In the genomic region with DNA sequence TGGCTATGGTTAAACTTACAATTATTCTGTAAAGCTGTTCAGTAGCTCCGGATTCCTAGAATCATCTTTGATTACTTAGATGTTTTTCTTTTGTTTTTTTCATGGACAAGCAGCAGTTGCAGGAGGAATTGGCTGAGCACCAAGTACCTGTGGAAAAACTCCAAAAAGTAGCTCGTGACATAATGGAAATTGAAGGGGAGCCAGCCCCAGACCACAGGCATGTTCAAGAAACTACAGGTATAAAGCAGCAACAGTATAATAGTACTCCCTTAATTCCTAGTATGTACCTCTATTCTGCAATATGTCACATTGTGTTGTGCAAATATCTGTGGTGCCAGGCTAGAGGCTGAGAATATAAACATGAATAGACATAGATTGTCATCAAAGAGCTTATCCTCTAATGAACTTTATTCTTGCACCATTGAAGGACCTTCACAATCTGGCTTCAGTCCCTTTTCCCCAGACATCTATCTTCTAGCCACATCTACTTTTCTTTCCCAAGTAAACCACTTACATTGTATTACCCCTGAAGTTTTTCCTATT, we compare ENCODE assay signal across 21 cellular contexts.
A peak's percentile ranks its signal among the peaks of the same experiment; 100 is the strongest.
DNase-seq lines count a peak whose midpoint lies in the region; ATAC-seq and TF ChIP-seq lines count a peak whose summit lies in the region.
"Had no signal": no experiment of that assay in that cellular context is flagged by ENCODE, and none has a peak within 500 bp of the region (broad histone marks: within the 10 kb centered on the region; RNA-seq: fewer than 3 reads in every experiment).

No MANE protein-coding gene starts in this region.

- H3K9me3 ChIP-seq in body of pancreas (no peaks in the 10 kb centered on the region), left lung (no peaks in the 10 kb centered on the region)
- H3K9me3 ChIP-seq: SK-N-SH, tibial nerve had no signal

- no peaks in the 10 kb centered on the region for H3K9me3 Mint-ChIP-seq in natural killer cell
- no peaks in the 10 kb centered on the region for H3K9me3 Mint-ChIP-seq in natural killer cell treated with Interleukin-12 subunit alpha and Interleukin-12 subunit beta and Interleukin-15 and Interleukin-18, amount 100 ng/mL, for 72 hours
- H3K9me3 Mint-ChIP-seq: activated T-cell treated with anti-CD3 and anti-CD28 coated beads, Interleukin-2, amount 50 U/mL, for 4 hours; stimulated activated memory B cell treated with anti-CD40 and anti-IgM and Interleukin-4, amounts not matched to agents 10 μg/mL and 1 μg/mL and 100 μg/mL, for 72 hours had no signal

- H3K4me3 ChIP-seq in body of pancreas (no peak overlapping the region), left lung (no peak overlapping the region)
- H3K4me3 ChIP-seq: hepatocyte, lung, tibial nerve had no signal

- peaks cover 0 to 25% of the 10 kb centered on the region in 2 donors for H3K36me3 ChIP-seq in body of pancreas (replicated peaks in 1 of 2; ENCODE audit: insufficient read depth in 1 of 2, low read depth in 2 of 2)
- H3K36me3 ChIP-seq in left lung = peaks cover 6 to 100% of the 10 kb centered on the region in 2 donors

- TF ChIP-seq CTCF in natural killer cell (IDR thresholded peaks at IDR 0.05) (no peak), body of pancreas (IDR thresholded peaks at IDR 0.05) (no peak), left lung (IDR thresholded peaks at IDR 0.05) (no peak)

- H3K4me1 ChIP-seq in body of pancreas (peaks cover 10% of the 10 kb centered on the region), left lung (peaks cover 0 to 21% of the 10 kb centered on the region in 2 donors)
- H3K4me1 ChIP-seq: tibial nerve had no signal

- H3K4me3 Mint-ChIP-seq in natural killer cell = no peak overlapping the region
- H3K4me3 Mint-ChIP-seq in natural killer cell treated with Interleukin-12 subunit alpha and Interleukin-12 subunit beta and Interleukin-15 and Interleukin-18, amount 100 ng/mL, for 72 hours = no peak overlapping the region
- H3K4me3 Mint-ChIP-seq: activated CD8-positive, alpha-beta T cell treated with anti-CD3 and anti-CD28 coated beads, Interleukin-2, amount 10 ng/mL, durations not matched to agents 7 days and 5 days; activated T-cell treated with anti-CD3 and anti-CD28 coated beads, Interleukin-2, amount 50 U/mL, for 4 hours; stimulated activated memory B cell treated with anti-CD40 and anti-IgM and Interleukin-4, amounts not matched to agents 10 μg/mL and 1 μg/mL and 100 μg/mL, for 72 hours had no signal

- ATAC-seq in natural killer cell (no peak), body of pancreas (no peak), left lung (peak; percentile 40), HG03442 (IDR thresholded peaks at IDR 0.05; ENCODE audit: unreplicated experiment) (no peak), GM18498 (IDR thresholded peaks at IDR 0.05; ENCODE audit: unreplicated experiment) (no peak), HG03175 (IDR thresholded peaks at IDR 0.05; ENCODE audit: unreplicated experiment) (no peak)
- no peak for ATAC-seq in natural killer cell treated with Interleukin-12 subunit alpha and Interleukin-12 subunit beta and Interleukin-15 and Interleukin-18, amount 100 ng/mL, for 72 hours
- ATAC-seq: activated CD8-positive, alpha-beta T cell treated with anti-CD3 and anti-CD28 coated beads, Interleukin-2, amount 10 ng/mL, durations not matched to agents 7 days and 5 days; activated T-cell treated with anti-CD3 and anti-CD28 coated beads, Interleukin-2, amount 50 U/mL, for 4 hours; sciatic nerve; stimulated activated memory B cell treated with anti-CD40 and anti-IgM and Interleukin-4, amounts not matched to agents 10 μg/mL and 1 μg/mL and 100 μg/mL, for 72 hours had no signal

- H3K36me3 Mint-ChIP-seq in natural killer cell = peaks cover 55% of the 10 kb centered on the region
- H3K36me3 Mint-ChIP-seq in natural killer cell treated with Interleukin-12 subunit alpha and Interleukin-12 subunit beta and Interleukin-15 and Interleukin-18, amount 100 ng/mL, for 72 hours = peaks cover 50% of the 10 kb centered on the region

- H3K27ac ChIP-seq in body of pancreas = no peak overlapping the region
- H3K27ac ChIP-seq in left lung = no peak overlapping the region
- H3K27ac ChIP-seq: brain microvascular endothelial cell, hepatocyte, tibial nerve had no signal

- H3K4me1 Mint-ChIP-seq in natural killer cell = peaks cover 5 to 9% of the 10 kb centered on the region in 2 donors
- H3K4me1 Mint-ChIP-seq in natural killer cell treated with Interleukin-12 subunit alpha and Interleukin-12 subunit beta and Interleukin-15 and Interleukin-18, amount 100 ng/mL, for 72 hours (ENCODE audit: low read depth in 2 of 2) = peaks cover 0 to 7% of the 10 kb centered on the region in 2 donors
- H3K4me1 Mint-ChIP-seq: stimulated activated memory B cell treated with anti-CD40 and anti-IgM and Interleukin-4, amounts not matched to agents 10 μg/mL and 1 μg/mL and 100 μg/mL, for 72 hours had no signal

- intact Hi-C loops in natural killer cell (cut with micrococcal nuclease) = no loop called here
- intact Hi-C loops in body of pancreas (cut with DNase I) = no loop called here
- intact Hi-C loops in left lung (cut with DNase I) = no loop called here

- no peaks in the 10 kb centered on the region for H3K27me3 Mint-ChIP-seq in natural killer cell (ENCODE audit: low read depth in 2 of 2)
- no peaks in the 10 kb centered on the region for H3K27me3 Mint-ChIP-seq in natural killer cell treated with Interleukin-12 subunit alpha and Interleukin-12 subunit beta and Interleukin-15 and Interleukin-18, amount 100 ng/mL, for 72 hours
- H3K27me3 Mint-ChIP-seq: stimulated activated memory B cell treated with anti-CD40 and anti-IgM and Interleukin-4, amounts not matched to agents 10 μg/mL and 1 μg/mL and 100 μg/mL, for 72 hours had no signal

- DNase-seq in natural killer cell = no peak
- no peak for DNase-seq in natural killer cell treated with Interleukin-12 subunit alpha and Interleukin-12 subunit beta and Interleukin-15 and Interleukin-18, amount 100 ng/mL, for 72 hours (ENCODE audit: low spot score)
- peak; percentile 12 to 38 (median 24) for DNase-seq in body of pancreas
- no peak for DNase-seq in left lung
- no peak for DNase-seq in T-helper 9 cell
- DNase-seq: activated CD8-positive, alpha-beta T cell treated with anti-CD3 and anti-CD28 coated beads, Interleukin-2, amount 10 ng/mL, durations not matched to agents 7 days and 5 days; activated naive CD4-positive, alpha-beta T cell treated with anti-CD3 and anti-CD28 coated beads, Interleukin-2, amount 50 U/mL, for 16 hours; activated T-cell treated with anti-CD3 and anti-CD28 coated beads, Interleukin-2, amount 50 U/mL, for 4 hours; brain microvascular endothelial cell; foreskin fibroblast; KBM-7; NCI-H2081; SK-N-SH had no signal

- 10 to 14% methylated on average over 2 of the region's 2 CpGs for WGBS in body of pancreas, 2 donors

- H3K27me3 ChIP-seq in body of pancreas = no peaks in the 10 kb centered on the region
- no peaks in the 10 kb centered on the region for H3K27me3 ChIP-seq in left lung
- H3K27me3 ChIP-seq: brain microvascular endothelial cell, hepatocyte, tibial nerve had no signal

- peak overlapping the region; percentile 7 to 58 for H3K27ac Mint-ChIP-seq in natural killer cell
- peak overlapping the region in 1 of 2 donors; percentile 9 for H3K27ac Mint-ChIP-seq in natural killer cell treated with Interleukin-12 subunit alpha and Interleukin-12 subunit beta and Interleukin-15 and Interleukin-18, amount 100 ng/mL, for 72 hours
- H3K27ac Mint-ChIP-seq: activated CD8-positive, alpha-beta T cell treated with anti-CD3 and anti-CD28 coated beads, Interleukin-2, amount 10 ng/mL, durations not matched to agents 7 days and 5 days; stimulated activated memory B cell treated with anti-CD40 and anti-IgM and Interleukin-4, amounts not matched to agents 10 μg/mL and 1 μg/mL and 100 μg/mL, for 72 hours had no signal

- no peak for TF ChIP-seq POLR2A in body of pancreas (IDR thresholded peaks at IDR 0.05)

Comparison
In these comparisons a context has a peak if more than half of its experiments do, and no peak if none do; other contexts are left out.
1. DNase-seq: peak in body of pancreas (4 of 4); none in natural killer cell (single experiment), natural killer cell treated with Interleukin-12 subunit alpha and Interleukin-12 subunit beta and Interleukin-15 and Interleukin-18, amount 100 ng/mL, for 72 hours (single experiment), left lung (0 of 2) and T-helper 9 cell (single experiment).